Comparison of ENCODE assay signal across 21 cellular contexts in the genomic region with DNA sequence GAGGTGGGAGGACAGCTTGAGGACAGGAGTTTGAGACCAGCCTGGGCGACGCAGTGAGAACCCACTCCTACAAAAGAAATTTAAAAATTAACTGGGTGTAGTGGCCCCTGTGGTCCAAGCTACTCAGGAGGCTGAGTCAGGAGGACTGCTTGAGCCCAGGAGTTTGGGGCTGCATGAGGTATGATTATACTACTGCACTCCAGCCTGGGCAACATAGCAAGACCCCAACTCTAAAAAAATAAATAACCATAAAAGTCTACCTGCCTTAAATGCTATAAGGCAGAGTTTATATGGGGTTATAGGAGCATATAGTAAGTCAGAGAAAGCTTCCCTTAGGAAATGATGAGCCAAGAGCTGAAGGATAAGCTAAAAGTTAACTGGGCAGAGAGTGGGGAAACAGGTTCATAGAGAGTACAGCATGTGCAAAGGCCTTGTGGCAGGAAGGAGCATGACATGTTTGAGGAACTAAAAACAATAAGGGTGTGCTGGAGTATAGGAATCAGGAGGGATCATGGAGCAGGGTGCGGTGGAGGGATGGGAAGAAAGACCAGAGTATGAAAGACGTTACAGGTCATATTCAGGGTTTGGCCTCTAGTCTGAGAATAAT.
DNase-seq lines count a peak whose midpoint lies in the region; ATAC-seq and TF ChIP-seq lines count a peak whose summit lies in the region.
"Had no signal": no experiment of that assay in that cellular context is flagged by ENCODE, and none has a peak within 500 bp of the region (broad histone marks: within the 10 kb centered on the region; RNA-seq: fewer than 3 reads in every experiment).

No MANE protein-coding gene starts in this region.

- TF ChIP-seq POLR2A in transverse colon (IDR thresholded peaks at IDR 0.05), result no peak

- no peaks in the 10 kb centered on the region for H3K9me3 ChIP-seq in upper lobe of right lung
- no peaks in the 10 kb centered on the region for H3K9me3 ChIP-seq in transverse colon
- H3K9me3 ChIP-seq: A549, Peyer's patch had no signal

- no peak for TF ChIP-seq EP300 in transverse colon (IDR thresholded peaks at IDR 0.05; ENCODE audit: low read depth)

- H3K4me1 Mint-ChIP-seq in activated CD8-positive, alpha-beta memory T cell treated with anti-CD3 and anti-CD28 coated beads, Interleukin-2, amount 10 ng/mL, durations not matched to agents 7 days and 5 days, result no peaks in the 10 kb centered on the region

- in situ Hi-C loops in transverse colon (cut with MboI; ENCODE audit: low pct_ligation_motif_present in 1 of 4, low pct_unique_long_range_greater_than_20kb in 1 of 4, low sequenced_read_pairs in 3 of 4), result no loop called here

- no peak overlapping the region for H3K27ac Mint-ChIP-seq in activated CD8-positive, alpha-beta memory T cell treated with anti-CD3 and anti-CD28 coated beads, Interleukin-2, amount 10 ng/mL, durations not matched to agents 7 days and 5 days
- H3K27ac Mint-ChIP-seq: CD4-positive, alpha-beta T cell; HFFc6 had no signal

- TF ChIP-seq CTCF in epithelial cell of proximal tubule (conservative IDR thresholded peaks at IDR 0.05; ENCODE audit: low read depth, low read length), result peak; percentile 13
- TF ChIP-seq CTCF in upper lobe of right lung (IDR thresholded peaks at IDR 0.05), result no peak
- TF ChIP-seq CTCF in transverse colon (IDR thresholded peaks at IDR 0.05), result no peak

- H3K9me3 Mint-ChIP-seq in activated CD8-positive, alpha-beta memory T cell treated with anti-CD3 and anti-CD28 coated beads, Interleukin-2, amount 10 ng/mL, durations not matched to agents 7 days and 5 days (ENCODE audit: low read depth), result no peaks in the 10 kb centered on the region
- H3K9me3 Mint-ChIP-seq: CD4-positive, alpha-beta T cell; HFFc6 had no signal

- DNase-seq in activated CD8-positive, alpha-beta memory T cell treated with anti-CD3 and anti-CD28 coated beads, Interleukin-2, amount 10 ng/mL, durations not matched to agents 7 days and 5 days, result peak; percentile 3
- DNase-seq in activated CD8-positive, alpha-beta memory T cell treated with anti-CD3 and anti-CD28 coated beads for 24 hours, result no peak
- peak; percentile 20 for DNase-seq in NCI-H82 treated with DMSO at 0.1 percent for 48 hours (lab: John Stamatoyannopoulos, UW; ENCODE audit: unreplicated experiment)
- DNase-seq in epithelial cell of proximal tubule (ENCODE audit: low read depth), result no peak
- DNase-seq in upper lobe of right lung, result no peak
- DNase-seq in transverse colon, result no peak
- DNase-seq: Calu3; CD4-positive, alpha-beta T cell; DND-41; GDM1; GOT3; HFFc6; MV-4-11; NCI-H1417 treated with DMSO at 0.1 percent for 48 hours; NCI-H2029 treated with DMSO at 0.1 percent for 48 hours; NCI-H2227 treated with DMSO at 0.1 percent for 48 hours; NCI-H526 treated with DMSO at 0.1 percent for 48 hours; Peyer's patch; Right ventricle myocardium superior had no signal

- intact Hi-C loops in upper lobe of right lung (cut with DNase I), result no loop called here
- intact Hi-C loops in transverse colon (cut with DNase I; ENCODE audit: low total_unique reads), result no loop called here

- H3K4me1 ChIP-seq in upper lobe of right lung, result no peaks in the 10 kb centered on the region
- no peaks in the 10 kb centered on the region for H3K4me1 ChIP-seq in transverse colon
- H3K4me1 ChIP-seq: Peyer's patch had no signal

- H3K4me3 ChIP-seq in epithelial cell of proximal tubule (ENCODE audit: low read depth, low read length) (no peak overlapping the region), upper lobe of right lung (no peak overlapping the region), transverse colon (no peak overlapping the region)
- H3K4me3 ChIP-seq: A549, Peyer's patch had no signal

- no peaks in the 10 kb centered on the region for H3K27me3 ChIP-seq in upper lobe of right lung
- H3K27me3 ChIP-seq in transverse colon, result no peaks in the 10 kb centered on the region
- H3K27me3 ChIP-seq: Peyer's patch had no signal

- H3K27ac ChIP-seq in upper lobe of right lung (no peak overlapping the region), transverse colon (no peak overlapping the region)
- H3K27ac ChIP-seq: Peyer's patch had no signal

- H3K36me3 ChIP-seq in upper lobe of right lung (no peaks in the 10 kb centered on the region), transverse colon (no peaks in the 10 kb centered on the region)
- H3K36me3 ChIP-seq: Peyer's patch had no signal

- CTCF ChIA-PET in activated CD8-positive, alpha-beta memory T cell treated with anti-CD3 and anti-CD28 coated beads, Interleukin-2, amount 10 ng/mL, durations not matched to agents 7 days and 5 days (lab: Charles Lee), result no interaction called here

- 93 to 97% methylated on average over 2 to 4 of the region's 4 CpGs for WGBS in transverse colon (ENCODE audit: low coverage in 1 of 2), 2 donors

- no peak overlapping the region for H3K4me3 Mint-ChIP-seq in activated CD8-positive, alpha-beta memory T cell treated with anti-CD3 and anti-CD28 coated beads, Interleukin-2, amount 10 ng/mL, durations not matched to agents 7 days and 5 days
- H3K4me3 Mint-ChIP-seq: CD4-positive, alpha-beta T cell; HFFc6 had no signal

- no peaks in the 10 kb centered on the region for H3K27me3 Mint-ChIP-seq in activated CD8-positive, alpha-beta memory T cell treated with anti-CD3 and anti-CD28 coated beads, Interleukin-2, amount 10 ng/mL, durations not matched to agents 7 days and 5 days
- H3K27me3 Mint-ChIP-seq: CD4-positive, alpha-beta T cell had no signal

- no peak for ATAC-seq in activated CD8-positive, alpha-beta memory T cell treated with anti-CD3 and anti-CD28 coated beads, Interleukin-2, amount 10 ng/mL, durations not matched to agents 7 days and 5 days
- ATAC-seq in upper lobe of right lung (peak; percentile 57), HG03159 (IDR thresholded peaks at IDR 0.05; ENCODE audit: unreplicated experiment) (no peak)

- H3K36me3 Mint-ChIP-seq in activated CD8-positive, alpha-beta memory T cell treated with anti-CD3 and anti-CD28 coated beads, Interleukin-2, amount 10 ng/mL, durations not matched to agents 7 days and 5 days, result no peaks in the 10 kb centered on the region

Comparison
In these comparisons a context has a peak if more than half of its experiments do, and no peak if none do; other contexts are left out.
1. DNase-seq: peak in activated CD8-positive, alpha-beta memory T cell treated with anti-CD3 and anti-CD28 coated beads, Interleukin-2, amount 10 ng/mL, durations not matched to agents 7 days and 5 days (single experiment) and NCI-H82 treated with DMSO at 0.1 percent for 48 hours (single experiment); none in activated CD8-positive, alpha-beta memory T cell treated with anti-CD3 and anti-CD28 coated beads for 24 hours (single experiment), epithelial cell of proximal tubule (single experiment), upper lobe of right lung (single experiment) and transverse colon (single experiment).